26 cellular contexts compared by ENCODE assay signal in genomic region chr9:93651521-93651950, GRCh38.
A peak's percentile ranks its signal among the peaks of the same experiment; 100 is the strongest.
DNase-seq lines count a peak whose midpoint lies in the region; TF ChIP-seq lines count a peak whose summit lies in the region.
"Had no signal": no experiment of that assay in that cellular context is flagged by ENCODE, and none has a peak within 500 bp of the region (broad histone marks: within the 10 kb centered on the region; RNA-seq: fewer than 3 reads in every experiment).

No MANE protein-coding gene starts in this region.

- intact Hi-C loops in activated naive CD4-positive, alpha-beta T cell treated with anti-CD3 and anti-CD28 coated beads for 36 hours (cut with micrococcal nuclease), result no loop called here

- no peak for TF ChIP-seq POLR2A in Peyer's patch (IDR thresholded peaks at IDR 0.05)

- H3K9me3 Mint-ChIP-seq in activated naive CD4-positive, alpha-beta T cell treated with anti-CD3 and anti-CD28 coated beads, Interleukin-2, amount 10 ng/mL, durations not matched to agents 7 days and 5 days, result no peaks in the 10 kb centered on the region
- H3K9me3 Mint-ChIP-seq in activated naive CD4-positive, alpha-beta T cell treated with anti-CD3 and anti-CD28 coated beads for 36 hours, result no peaks in the 10 kb centered on the region
- no peaks in the 10 kb centered on the region for H3K9me3 Mint-ChIP-seq in endodermal cell
- H3K9me3 Mint-ChIP-seq in progenitor cell of endocrine pancreas (ENCODE audit: low read depth), result no peaks in the 10 kb centered on the region
- H3K9me3 Mint-ChIP-seq: brain; CD4-positive, alpha-beta T cell; IgD-negative memory B cell; mesothelial cell of epicardium; stimulated activated naive B cell treated with anti-CD40 and anti-IgM and Interleukin-4, amounts not matched to agents 10 μg/mL and 1 μg/mL and 100 μg/mL, for 72 hours; T-helper 2 cell treated with Interferon-gamma antibody and Interleukin-4, amounts not matched to agents 5 μg/mL and 100 μg/mL, for 36 hours had no signal

- no peaks in the 10 kb centered on the region for H3K27me3 Mint-ChIP-seq in activated naive CD4-positive, alpha-beta T cell treated with anti-CD3 and anti-CD28 coated beads, Interleukin-2, amount 10 ng/mL, durations not matched to agents 7 days and 5 days
- no peaks in the 10 kb centered on the region for H3K27me3 Mint-ChIP-seq in activated naive CD4-positive, alpha-beta T cell treated with anti-CD3 and anti-CD28 coated beads for 36 hours (ENCODE audit: low read depth)
- H3K27me3 Mint-ChIP-seq in endodermal cell (ENCODE audit: insufficient read depth) (no peaks in the 10 kb centered on the region), progenitor cell of endocrine pancreas (no peaks in the 10 kb centered on the region)
- H3K27me3 Mint-ChIP-seq: brain; CD4-positive, alpha-beta T cell; IgD-negative memory B cell; stimulated activated naive B cell treated with anti-CD40 and anti-IgM and Interleukin-4, amounts not matched to agents 10 μg/mL and 1 μg/mL and 100 μg/mL, for 72 hours had no signal

- H3K4me3 ChIP-seq in Peyer's patch (no peak overlapping the region), endodermal cell (ENCODE audit: low read length) (no peak overlapping the region)
- H3K4me3 ChIP-seq: gastrocnemius medialis, psoas muscle, suprapubic skin, uterus had no signal

- H3K4me1 Mint-ChIP-seq in activated naive CD4-positive, alpha-beta T cell treated with anti-CD3 and anti-CD28 coated beads, Interleukin-2, amount 10 ng/mL, durations not matched to agents 7 days and 5 days, result no peaks in the 10 kb centered on the region
- no peaks in the 10 kb centered on the region for H3K4me1 Mint-ChIP-seq in activated naive CD4-positive, alpha-beta T cell treated with anti-CD3 and anti-CD28 coated beads for 36 hours (ENCODE audit: low read depth)
- H3K4me1 Mint-ChIP-seq in endodermal cell, result no peaks in the 10 kb centered on the region
- no peaks in the 10 kb centered on the region for H3K4me1 Mint-ChIP-seq in progenitor cell of endocrine pancreas (ENCODE audit: low read depth)
- H3K4me1 Mint-ChIP-seq: brain; IgD-negative memory B cell; mesothelial cell of epicardium; stimulated activated naive B cell treated with anti-CD40 and anti-IgM and Interleukin-4, amounts not matched to agents 10 μg/mL and 1 μg/mL and 100 μg/mL, for 72 hours had no signal

- peaks cover 0 to 69% (median 0%) of the 10 kb centered on the region in 3 donors for H3K36me3 ChIP-seq in Peyer's patch
- peaks cover 24% of the 10 kb centered on the region for H3K36me3 ChIP-seq in endodermal cell (ENCODE audit: control insufficient read depth, insufficient read depth, low read length)
- H3K36me3 ChIP-seq: uterus had no signal

- no peaks in the 10 kb centered on the region for H3K36me3 Mint-ChIP-seq in activated naive CD4-positive, alpha-beta T cell treated with anti-CD3 and anti-CD28 coated beads, Interleukin-2, amount 10 ng/mL, durations not matched to agents 7 days and 5 days
- peaks cover 6% of the 10 kb centered on the region for H3K36me3 Mint-ChIP-seq in activated naive CD4-positive, alpha-beta T cell treated with anti-CD3 and anti-CD28 coated beads for 36 hours (ENCODE audit: low read depth)
- H3K36me3 Mint-ChIP-seq in endodermal cell (ENCODE audit: low read depth), result peaks cover 34% of the 10 kb centered on the region
- H3K36me3 Mint-ChIP-seq in progenitor cell of endocrine pancreas (ENCODE audit: insufficient read depth), result peaks cover 8% of the 10 kb centered on the region
- H3K36me3 Mint-ChIP-seq: IgD-negative memory B cell had no signal

- CTCF ChIA-PET in activated naive CD4-positive, alpha-beta T cell treated with anti-CD3 and anti-CD28 coated beads, Interleukin-2, amount 10 ng/mL, durations not matched to agents 7 days and 5 days (lab: Charles Lee), result no interaction called here
- CTCF ChIA-PET in activated naive CD4-positive, alpha-beta T cell treated with anti-CD3 and anti-CD28 coated beads for 36 hours (lab: Charles Lee), result interaction anchor here (0.7 kb wide), 1 partner anchor 1268 kb away, joined by 3 read pairs; no protein-coding TSS in a partner anchor

- 92 to 93% methylated on average over 2 to 5 of the region's 5 CpGs for WGBS in endodermal cell (ENCODE audit: insufficient coverage in 1 of 2, insufficient read length in 1 of 2), 2 experiments

- DNase-seq in activated naive CD4-positive, alpha-beta T cell treated with anti-CD3 and anti-CD28 coated beads, Interleukin-2, amount 10 ng/mL, durations not matched to agents 7 days and 5 days, result peak; percentile 17
- no peak for DNase-seq in activated naive CD4-positive, alpha-beta T cell treated with anti-CD3 and anti-CD28 coated beads for 36 hours
- peak in 2 of 3 donors; percentile 28 to 37 for DNase-seq in Peyer's patch
- peak; percentile 31 for DNase-seq in endodermal cell
- DNase-seq in progenitor cell of endocrine pancreas (ENCODE audit: low spot score, unreplicated experiment), result no peak
- DNase-seq in glomerular visceral epithelial cell (ENCODE audit: extremely low spot score), result no peak
- DNase-seq in putamen (ENCODE audit: low spot score), result no peak
- no peak for DNase-seq in NCI-H526 treated with DMSO at 0.1 percent for 48 hours (lab: John Stamatoyannopoulos, UW)
- DNase-seq: activated CD8-positive, alpha-beta T cell treated with anti-CD3 and anti-CD28 coated beads, Interleukin-2, amount 10 ng/mL, durations not matched to agents 7 days and 5 days; activated naive CD4-positive, alpha-beta T cell; activated T-cell treated with anti-CD3 and anti-CD28 coated beads for 4 hours; AML-193; NCI-H1436 treated with DMSO at 0.1 percent for 48 hours; NCI-H345; NCI-H748 treated with DMSO at 0.1 percent for 48 hours; stimulated activated naive B cell treated with anti-CD40 and anti-IgM and Interleukin-4, amounts not matched to agents 10 μg/mL and 1 μg/mL and 100 μg/mL, for 72 hours had no signal

- H3K9me3 ChIP-seq in Peyer's patch (no peaks in the 10 kb centered on the region), endodermal cell (ENCODE audit: control insufficient read depth, low read length) (no peaks in the 10 kb centered on the region)
- H3K9me3 ChIP-seq: gastrocnemius medialis, neutrophil, psoas muscle, suprapubic skin, uterus had no signal

- no peak overlapping the region for H3K9ac ChIP-seq in endodermal cell (ENCODE audit: extremely low read depth, low read length, poor library complexity, severe bottlenecking)

- H3K27ac ChIP-seq in Peyer's patch, result no peak overlapping the region
- H3K27ac ChIP-seq in endodermal cell (ENCODE audit: low read depth, low read length), result no peak overlapping the region
- H3K27ac ChIP-seq: gastrocnemius medialis, neutrophil, psoas muscle, suprapubic skin, uterus had no signal

- H3K27ac Mint-ChIP-seq in activated naive CD4-positive, alpha-beta T cell treated with anti-CD3 and anti-CD28 coated beads, Interleukin-2, amount 10 ng/mL, durations not matched to agents 7 days and 5 days, result no peak overlapping the region
- no peak overlapping the region for H3K27ac Mint-ChIP-seq in activated naive CD4-positive, alpha-beta T cell treated with anti-CD3 and anti-CD28 coated beads for 36 hours
- H3K27ac Mint-ChIP-seq in endodermal cell, result no peak overlapping the region
- peak overlapping the region; percentile 5 for H3K27ac Mint-ChIP-seq in progenitor cell of endocrine pancreas
- H3K27ac Mint-ChIP-seq: activated CD8-positive, alpha-beta T cell treated with anti-CD3 and anti-CD28 coated beads, Interleukin-2, amount 10 ng/mL, durations not matched to agents 7 days and 5 days; brain; CD4-positive, alpha-beta T cell; IgD-negative memory B cell; mesothelial cell of epicardium; stimulated activated naive B cell treated with anti-CD40 and anti-IgM and Interleukin-4, amounts not matched to agents 10 μg/mL and 1 μg/mL and 100 μg/mL, for 72 hours; T-helper 2 cell treated with Interferon-gamma antibody and Interleukin-4, amounts not matched to agents 5 μg/mL and 100 μg/mL, for 36 hours had no signal

- no peak overlapping the region for H3K4me3 Mint-ChIP-seq in activated naive CD4-positive, alpha-beta T cell treated with anti-CD3 and anti-CD28 coated beads, Interleukin-2, amount 10 ng/mL, durations not matched to agents 7 days and 5 days
- no peak overlapping the region for H3K4me3 Mint-ChIP-seq in activated naive CD4-positive, alpha-beta T cell treated with anti-CD3 and anti-CD28 coated beads for 36 hours
- H3K4me3 Mint-ChIP-seq in endodermal cell, result no peak overlapping the region
- H3K4me3 Mint-ChIP-seq in progenitor cell of endocrine pancreas (ENCODE audit: low read depth), result no peak overlapping the region
- H3K4me3 Mint-ChIP-seq: activated CD8-positive, alpha-beta T cell treated with anti-CD3 and anti-CD28 coated beads, Interleukin-2, amount 10 ng/mL, durations not matched to agents 7 days and 5 days; brain; CD4-positive, alpha-beta T cell; IgD-negative memory B cell; mesothelial cell of epicardium; stimulated activated naive B cell treated with anti-CD40 and anti-IgM and Interleukin-4, amounts not matched to agents 10 μg/mL and 1 μg/mL and 100 μg/mL, for 72 hours; T-helper 2 cell treated with Interferon-gamma antibody and Interleukin-4, amounts not matched to agents 5 μg/mL and 100 μg/mL, for 36 hours had no signal

- H3K27me3 ChIP-seq in Peyer's patch, result no peaks in the 10 kb centered on the region
- H3K27me3 ChIP-seq in endodermal cell (ENCODE audit: control insufficient read depth, insufficient read depth, low read length, poor library complexity, severe bottlenecking), result no peaks in the 10 kb centered on the region
- H3K27me3 ChIP-seq: gastrocnemius medialis, neutrophil, suprapubic skin, uterus had no signal

- H3K4me1 ChIP-seq in Peyer's patch (no peaks in the 10 kb centered on the region), endodermal cell (ENCODE audit: control insufficient read depth, insufficient read depth, low read length) (no peaks in the 10 kb centered on the region)
- H3K4me1 ChIP-seq: gastrocnemius medialis, psoas muscle, suprapubic skin, uterus had no signal

- no peak for TF ChIP-seq CTCF in Peyer's patch (IDR thresholded peaks at IDR 0.05)
- TF ChIP-seq CTCF in endodermal cell (conservative IDR thresholded peaks at IDR 0.05), result no peak
- TF ChIP-seq CTCF in progenitor cell of endocrine pancreas (IDR thresholded peaks at IDR 0.05; ENCODE audit: unreplicated experiment), result no peak

Comparison
In these comparisons a context has a peak if more than half of its experiments do, and no peak if none do; other contexts are left out.
1. DNase-seq: peak in activated naive CD4-positive, alpha-beta T cell treated with anti-CD3 and anti-CD28 coated beads, Interleukin-2, amount 10 ng/mL, durations not matched to agents 7 days and 5 days (single experiment), Peyer's patch (2 of 3) and endodermal cell (single experiment); none in activated naive CD4-positive, alpha-beta T cell treated with anti-CD3 and anti-CD28 coated beads for 36 hours (single experiment), progenitor cell of endocrine pancreas (single experiment), glomerular visceral epithelial cell (single experiment), putamen (single experiment) and NCI-H526 treated with DMSO at 0.1 percent for 48 hours (single experiment).